ENCODE assay signal across 1 cellular context in the genomic region with DNA sequence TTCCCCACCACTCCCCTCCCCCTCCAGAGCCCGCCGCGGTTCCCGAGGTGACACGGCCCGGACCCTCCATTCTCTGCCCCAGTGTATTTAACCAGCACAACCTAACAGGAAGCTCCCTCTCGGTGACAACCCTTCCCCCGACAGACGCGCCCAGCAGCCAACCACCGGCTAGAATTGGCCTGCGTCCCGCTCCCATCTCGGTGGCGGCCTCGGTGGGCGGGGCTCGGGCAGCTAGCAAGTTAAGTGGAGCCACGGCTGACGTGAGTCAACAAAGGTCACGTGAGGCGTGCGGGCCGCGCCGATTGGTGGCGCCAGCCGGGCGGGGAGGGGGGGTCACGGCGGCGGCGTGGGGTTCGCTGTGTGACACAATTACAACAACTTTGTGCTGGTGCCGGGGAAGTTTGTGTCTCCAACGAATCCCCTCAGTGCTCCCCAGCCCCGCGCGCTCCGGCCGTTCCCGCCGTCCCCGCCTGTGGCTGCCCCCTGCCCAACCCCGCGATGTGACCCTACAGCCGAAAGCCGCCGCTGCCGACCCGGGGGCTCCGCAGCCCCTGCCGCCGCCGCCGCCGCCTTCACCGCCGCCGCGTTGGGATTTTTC.
TF ChIP-seq lines count a peak whose summit lies in the region.

KDM6A (plus strand) TSS at position 372 of the 598 bp plus-strand sequence. CDS start 364 bp downstream, outside the sequence.

TF ChIP-seq in HepG2, 621 proteins besides CTCF, POLR2A, EP300 and RAD21 (continued from another document and continues in another):
- TF ChIP-seq, protein P1, sequence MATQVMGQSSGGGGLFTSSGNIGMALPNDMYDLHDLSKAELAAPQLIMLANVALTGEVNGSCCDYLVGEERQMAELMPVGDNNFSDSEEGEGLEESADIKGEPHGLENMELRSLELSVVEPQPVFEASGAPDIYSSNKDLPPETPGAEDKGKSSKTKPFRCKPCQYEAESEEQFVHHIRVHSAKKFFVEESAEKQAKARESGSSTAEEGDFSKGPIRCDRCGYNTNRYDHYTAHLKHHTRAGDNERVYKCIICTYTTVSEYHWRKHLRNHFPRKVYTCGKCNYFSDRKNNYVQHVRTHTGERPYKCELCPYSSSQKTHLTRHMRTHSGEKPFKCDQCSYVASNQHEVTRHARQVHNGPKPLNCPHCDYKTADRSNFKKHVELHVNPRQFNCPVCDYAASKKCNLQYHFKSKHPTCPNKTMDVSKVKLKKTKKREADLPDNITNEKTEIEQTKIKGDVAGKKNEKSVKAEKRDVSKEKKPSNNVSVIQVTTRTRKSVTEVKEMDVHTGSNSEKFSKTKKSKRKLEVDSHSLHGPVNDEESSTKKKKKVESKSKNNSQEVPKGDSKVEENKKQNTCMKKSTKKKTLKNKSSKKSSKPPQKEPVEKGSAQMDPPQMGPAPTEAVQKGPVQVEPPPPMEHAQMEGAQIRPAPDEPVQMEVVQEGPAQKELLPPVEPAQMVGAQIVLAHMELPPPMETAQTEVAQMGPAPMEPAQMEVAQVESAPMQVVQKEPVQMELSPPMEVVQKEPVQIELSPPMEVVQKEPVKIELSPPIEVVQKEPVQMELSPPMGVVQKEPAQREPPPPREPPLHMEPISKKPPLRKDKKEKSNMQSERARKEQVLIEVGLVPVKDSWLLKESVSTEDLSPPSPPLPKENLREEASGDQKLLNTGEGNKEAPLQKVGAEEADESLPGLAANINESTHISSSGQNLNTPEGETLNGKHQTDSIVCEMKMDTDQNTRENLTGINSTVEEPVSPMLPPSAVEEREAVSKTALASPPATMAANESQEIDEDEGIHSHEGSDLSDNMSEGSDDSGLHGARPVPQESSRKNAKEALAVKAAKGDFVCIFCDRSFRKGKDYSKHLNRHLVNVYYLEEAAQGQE (IDR thresholded peaks at IDR 0.05; ENCODE audit: borderline replicate concordance in 1 of 2, low read depth in 1 of 2, low read length in 2 of 2) = no peak
- TF ChIP-seq ZNF639 (CRISPR knock-in tag; conservative IDR thresholded peaks at IDR 0.05) (no peak), NCOA1 (CRISPR knock-in tag; IDR thresholded peaks at IDR 0.05) (no peak), ZNF513 (CRISPR knock-in tag; conservative IDR thresholded peaks at IDR 0.05) (no peak), CHD2 (IDR thresholded peaks at IDR 0.05; ENCODE audit: low read depth, low read length) (no peak; the same call in 1 of the 2 replicates), ATF7-NPFF (CRISPR knock-in tag; IDR thresholded peaks at IDR 0.05; ENCODE audit: low read depth) (no peak), EHMT2 (IDR thresholded peaks at IDR 0.05; ENCODE audit: borderline replicate concordance, low read depth, low read length) (no peak), ZNF577 (CRISPR knock-in tag; IDR thresholded peaks at IDR 0.05; ENCODE audit: borderline replicate concordance, low read depth) (no peak), ZNF607 (CRISPR knock-in tag; IDR thresholded peaks at IDR 0.05; ENCODE audit: borderline replicate concordance) (no peak), ZBTB3 (CRISPR knock-in tag; IDR thresholded peaks at IDR 0.05; ENCODE audit: borderline replicate concordance, low read depth) (no peak), USF2 (IDR thresholded peaks at IDR 0.05; ENCODE audit: low read depth, low read length) (peak; percentile 88), USF2 (CRISPR knock-in tag; IDR thresholded peaks at IDR 0.05; ENCODE audit: borderline replicate concordance) (peak; percentile 94; the same call in 1 of the 2 replicates), ZSCAN12 (CRISPR knock-in tag; IDR thresholded peaks at IDR 0.05) (no peak), HHEX (CRISPR knock-in tag; IDR thresholded peaks at IDR 0.05) (no peak), SP5 (CRISPR knock-in tag; IDR thresholded peaks at IDR 0.05; ENCODE audit: borderline replicate concordance, low read depth) (no peak; the same call in 1 of the 2 replicates), KDM6A (CRISPR knock-in tag; IDR thresholded peaks at IDR 0.05; ENCODE audit: low read depth) (no peak), ZNF264 (CRISPR knock-in tag; IDR thresholded peaks at IDR 0.05) (no peak), SALL2 (CRISPR knock-in tag; IDR thresholded peaks at IDR 0.05) (no peak), ZNF552 (CRISPR knock-in tag; IDR thresholded peaks at IDR 0.05; ENCODE audit: borderline replicate concordance) (no peak)
- TF ChIP-seq, protein P2, sequence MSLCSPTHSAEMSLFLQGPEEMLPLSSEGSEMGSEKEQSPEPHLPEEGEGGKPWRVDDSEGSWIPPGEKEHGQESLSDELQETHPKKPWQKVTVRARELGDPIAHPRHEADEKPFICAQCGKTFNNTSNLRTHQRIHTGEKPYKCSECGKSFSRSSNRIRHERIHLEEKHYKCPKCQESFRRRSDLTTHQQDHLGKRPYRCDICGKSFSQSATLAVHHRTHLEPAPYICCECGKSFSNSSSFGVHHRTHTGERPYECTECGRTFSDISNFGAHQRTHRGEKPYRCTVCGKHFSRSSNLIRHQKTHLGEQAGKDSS (CRISPR knock-in tag; IDR thresholded peaks at IDR 0.05; ENCODE audit: borderline replicate concordance, low read depth) = no peak
- TF ChIP-seq, protein P3, sequence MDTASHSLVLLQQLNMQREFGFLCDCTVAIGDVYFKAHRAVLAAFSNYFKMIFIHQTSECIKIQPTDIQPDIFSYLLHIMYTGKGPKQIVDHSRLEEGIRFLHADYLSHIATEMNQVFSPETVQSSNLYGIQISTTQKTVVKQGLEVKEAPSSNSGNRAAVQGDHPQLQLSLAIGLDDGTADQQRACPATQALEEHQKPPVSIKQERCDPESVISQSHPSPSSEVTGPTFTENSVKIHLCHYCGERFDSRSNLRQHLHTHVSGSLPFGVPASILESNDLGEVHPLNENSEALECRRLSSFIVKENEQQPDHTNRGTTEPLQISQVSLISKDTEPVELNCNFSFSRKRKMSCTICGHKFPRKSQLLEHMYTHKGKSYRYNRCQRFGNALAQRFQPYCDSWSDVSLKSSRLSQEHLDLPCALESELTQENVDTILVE (CRISPR knock-in tag; IDR thresholded peaks at IDR 0.05) = no peak
- TF ChIP-seq, protein P4, sequence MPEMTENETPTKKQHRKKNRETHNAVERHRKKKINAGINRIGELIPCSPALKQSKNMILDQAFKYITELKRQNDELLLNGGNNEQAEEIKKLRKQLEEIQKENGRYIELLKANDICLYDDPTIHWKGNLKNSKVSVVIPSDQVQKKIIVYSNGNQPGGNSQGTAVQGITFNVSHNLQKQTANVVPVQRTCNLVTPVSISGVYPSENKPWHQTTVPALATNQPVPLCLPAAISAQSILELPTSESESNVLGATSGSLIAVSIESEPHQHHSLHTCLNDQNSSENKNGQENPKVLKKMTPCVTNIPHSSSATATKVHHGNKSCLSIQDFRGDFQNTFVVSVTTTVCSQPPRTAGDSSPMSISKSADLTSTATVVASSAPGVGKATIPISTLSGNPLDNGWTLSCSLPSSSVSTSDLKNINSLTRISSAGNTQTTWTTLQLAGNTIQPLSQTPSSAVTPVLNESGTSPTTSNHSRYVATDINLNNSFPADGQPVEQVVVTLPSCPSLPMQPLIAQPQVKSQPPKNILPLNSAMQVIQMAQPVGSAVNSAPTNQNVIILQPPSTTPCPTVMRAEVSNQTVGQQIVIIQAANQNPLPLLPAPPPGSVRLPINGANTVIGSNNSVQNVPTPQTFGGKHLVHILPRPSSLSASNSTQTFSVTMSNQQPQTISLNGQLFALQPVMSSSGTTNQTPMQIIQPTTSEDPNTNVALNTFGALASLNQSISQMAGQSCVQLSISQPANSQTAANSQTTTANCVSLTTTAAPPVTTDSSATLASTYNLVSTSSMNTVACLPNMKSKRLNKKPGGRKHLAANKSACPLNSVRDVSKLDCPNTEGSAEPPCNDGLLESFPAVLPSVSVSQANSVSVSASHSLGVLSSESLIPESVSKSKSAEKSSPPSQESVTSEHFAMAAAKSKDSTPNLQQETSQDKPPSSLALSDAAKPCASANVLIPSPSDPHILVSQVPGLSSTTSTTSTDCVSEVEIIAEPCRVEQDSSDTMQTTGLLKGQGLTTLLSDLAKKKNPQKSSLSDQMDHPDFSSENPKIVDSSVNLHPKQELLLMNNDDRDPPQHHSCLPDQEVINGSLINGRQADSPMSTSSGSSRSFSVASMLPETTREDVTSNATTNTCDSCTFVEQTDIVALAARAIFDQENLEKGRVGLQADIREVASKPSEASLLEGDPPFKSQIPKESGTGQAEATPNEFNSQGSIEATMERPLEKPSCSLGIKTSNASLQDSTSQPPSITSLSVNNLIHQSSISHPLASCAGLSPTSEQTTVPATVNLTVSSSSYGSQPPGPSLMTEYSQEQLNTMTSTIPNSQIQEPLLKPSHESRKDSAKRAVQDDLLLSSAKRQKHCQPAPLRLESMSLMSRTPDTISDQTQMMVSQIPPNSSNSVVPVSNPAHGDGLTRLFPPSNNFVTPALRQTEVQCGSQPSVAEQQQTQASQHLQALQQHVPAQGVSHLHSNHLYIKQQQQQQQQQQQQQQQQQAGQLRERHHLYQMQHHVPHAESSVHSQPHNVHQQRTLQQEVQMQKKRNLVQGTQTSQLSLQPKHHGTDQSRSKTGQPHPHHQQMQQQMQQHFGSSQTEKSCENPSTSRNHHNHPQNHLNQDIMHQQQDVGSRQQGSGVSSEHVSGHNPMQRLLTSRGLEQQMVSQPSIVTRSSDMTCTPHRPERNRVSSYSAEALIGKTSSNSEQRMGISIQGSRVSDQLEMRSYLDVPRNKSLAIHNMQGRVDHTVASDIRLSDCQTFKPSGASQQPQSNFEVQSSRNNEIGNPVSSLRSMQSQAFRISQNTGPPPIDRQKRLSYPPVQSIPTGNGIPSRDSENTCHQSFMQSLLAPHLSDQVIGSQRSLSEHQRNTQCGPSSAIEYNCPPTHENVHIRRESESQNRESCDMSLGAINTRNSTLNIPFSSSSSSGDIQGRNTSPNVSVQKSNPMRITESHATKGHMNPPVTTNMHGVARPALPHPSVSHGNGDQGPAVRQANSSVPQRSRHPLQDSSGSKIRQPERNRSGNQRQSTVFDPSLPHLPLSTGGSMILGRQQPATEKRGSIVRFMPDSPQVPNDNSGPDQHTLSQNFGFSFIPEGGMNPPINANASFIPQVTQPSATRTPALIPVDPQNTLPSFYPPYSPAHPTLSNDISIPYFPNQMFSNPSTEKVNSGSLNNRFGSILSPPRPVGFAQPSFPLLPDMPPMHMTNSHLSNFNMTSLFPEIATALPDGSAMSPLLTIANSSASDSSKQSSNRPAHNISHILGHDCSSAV (CRISPR knock-in tag; IDR thresholded peaks at IDR 0.05; ENCODE audit: borderline replicate concordance) = no peak
- TF ChIP-seq, protein P5, sequence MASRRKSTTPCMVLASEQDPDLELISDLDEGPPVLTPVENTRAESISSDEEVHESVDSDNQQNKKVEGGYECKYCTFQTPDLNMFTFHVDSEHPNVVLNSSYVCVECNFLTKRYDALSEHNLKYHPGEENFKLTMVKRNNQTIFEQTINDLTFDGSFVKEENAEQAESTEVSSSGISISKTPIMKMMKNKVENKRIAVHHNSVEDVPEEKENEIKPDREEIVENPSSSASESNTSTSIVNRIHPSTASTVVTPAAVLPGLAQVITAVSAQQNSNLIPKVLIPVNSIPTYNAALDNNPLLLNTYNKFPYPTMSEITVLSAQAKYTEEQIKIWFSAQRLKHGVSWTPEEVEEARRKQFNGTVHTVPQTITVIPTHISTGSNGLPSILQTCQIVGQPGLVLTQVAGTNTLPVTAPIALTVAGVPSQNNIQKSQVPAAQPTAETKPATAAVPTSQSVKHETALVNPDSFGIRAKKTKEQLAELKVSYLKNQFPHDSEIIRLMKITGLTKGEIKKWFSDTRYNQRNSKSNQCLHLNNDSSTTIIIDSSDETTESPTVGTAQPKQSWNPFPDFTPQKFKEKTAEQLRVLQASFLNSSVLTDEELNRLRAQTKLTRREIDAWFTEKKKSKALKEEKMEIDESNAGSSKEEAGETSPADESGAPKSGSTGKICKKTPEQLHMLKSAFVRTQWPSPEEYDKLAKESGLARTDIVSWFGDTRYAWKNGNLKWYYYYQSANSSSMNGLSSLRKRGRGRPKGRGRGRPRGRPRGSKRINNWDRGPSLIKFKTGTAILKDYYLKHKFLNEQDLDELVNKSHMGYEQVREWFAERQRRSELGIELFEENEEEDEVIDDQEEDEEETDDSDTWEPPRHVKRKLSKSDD (CRISPR knock-in tag; IDR thresholded peaks at IDR 0.05; ENCODE audit: low read depth) = no peak
